9 cellular contexts compared by ENCODE assay signal in the genomic region with DNA sequence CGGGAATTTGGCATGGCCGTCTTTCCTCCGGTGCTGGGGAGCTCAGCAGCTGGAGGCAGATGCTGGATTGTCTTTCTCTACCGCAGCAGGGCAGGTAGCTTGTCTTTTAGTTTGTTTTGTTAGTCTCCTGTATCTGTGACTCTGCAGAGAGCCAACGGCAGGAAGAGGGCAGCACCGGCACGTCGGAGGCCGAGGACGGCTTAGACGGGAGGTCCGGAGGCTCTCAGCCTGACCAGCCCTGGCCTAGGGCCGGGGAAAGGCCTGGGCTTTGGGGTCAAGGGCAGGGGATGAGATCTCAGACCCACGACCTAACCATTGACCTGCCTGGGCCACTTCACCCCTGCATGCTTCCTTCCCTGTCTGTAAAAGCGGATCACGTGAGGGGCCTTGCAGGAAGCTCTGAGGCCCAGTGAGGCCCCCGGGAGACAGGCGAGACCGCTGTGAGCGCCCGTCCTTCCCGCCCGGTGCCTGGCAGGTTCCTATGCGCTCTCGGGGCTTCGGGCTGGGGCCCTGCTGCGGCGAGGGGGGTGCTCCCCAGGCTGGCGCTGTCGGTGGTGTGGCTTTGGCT.
DNase-seq lines count a peak whose midpoint lies in the region; ATAC-seq, FAIRE-seq and TF ChIP-seq lines count a peak whose summit lies in the region.
"Had no signal": no experiment of that assay in that cellular context is flagged by ENCODE, and none has a peak within 500 bp of the region (broad histone marks: within the 10 kb centered on the region; RNA-seq: fewer than 3 reads in every experiment).

No MANE protein-coding gene starts in this region.

- TF ChIP-seq CTCF in GM12878 (IDR thresholded peaks at IDR 0.05 in 2 of 3, conservative IDR thresholded peaks at IDR 0.05 in 1 of 3; ENCODE audit: control insufficient read depth in 2 of 3, extremely low read depth in 1 of 3, insufficient read depth in 1 of 3, low read depth in 3 of 3, low read length in 3 of 3) (peak; percentile 37 to 68 (median 40); a peak in 5 of 6 replicates), kidney epithelial cell (IDR thresholded peaks at IDR 0.05; ENCODE audit: insufficient read depth, low read length, poor library complexity, severe bottlenecking) (peak; percentile 62), thyroid gland (IDR thresholded peaks at IDR 0.05) (peak in 5 of 6 experiments; percentile 36 to 86 (median 47))

- RAD21 ChIA-PET in GM12878 (lab: Charles Lee; ENCODE audit: unreplicated experiment), result interaction anchor here (0.6 to 3.1 kb wide), 4 partner anchors 207 to 513 kb away, joined by 3 to 23 read pairs (median 7); no protein-coding TSS in a partner anchor

- H2AFZ ChIP-seq in GM12878 (ENCODE audit: control insufficient read depth, low read depth, low read length), result peak overlapping the region; percentile 48

- FAIRE-seq in GM12878 (lab: Jason Lieb, UNC), result peak; percentile 13
- FAIRE-seq: A549 had no signal

- BruUV-seq in GM12878 (replicated peaks; lab: Mats Ljungman, UMichigan), result no TSS peak

- H3K4me3 ChIP-seq in GM12878, result no peak overlapping the region
- no peak overlapping the region for H3K4me3 ChIP-seq in kidney epithelial cell (ENCODE audit: low read depth, low read length)
- no peak overlapping the region for H3K4me3 ChIP-seq in thyroid gland (replicated peaks in 1 of 3)
- H3K4me3 ChIP-seq: A549 had no signal

- no peaks in the 10 kb centered on the region for H3K36me3 Mint-ChIP-seq in activated CD4-positive, alpha-beta memory T cell treated with anti-CD3 and anti-CD28 coated beads, Interleukin-2, amount 10 ng/mL, durations not matched to agents 7 days and 5 days (ENCODE audit: low read depth)

- H3K4me3 Mint-ChIP-seq in activated CD4-positive, alpha-beta memory T cell treated with anti-CD3 and anti-CD28 coated beads, Interleukin-2, amount 10 ng/mL, durations not matched to agents 7 days and 5 days, result no peak overlapping the region

- peaks cover 3% of the 10 kb centered on the region for H3K27me3 Mint-ChIP-seq in activated CD4-positive, alpha-beta memory T cell treated with anti-CD3 and anti-CD28 coated beads, Interleukin-2, amount 10 ng/mL, durations not matched to agents 7 days and 5 days

- H3K9ac ChIP-seq in GM12878 (ENCODE audit: control insufficient read depth, insufficient read depth, low read length), result no peak overlapping the region

- no peaks in the 10 kb centered on the region; the same call in 1 of the 2 replicates for H4K20me1 ChIP-seq in GM12878 (ENCODE audit: control insufficient read depth, insufficient read depth)

- SMC1A ChIA-PET in GM12878 (lab: Charles Lee; ENCODE audit: uncharacterized antibody, unreplicated experiment), result interaction anchor here (0.6 to 8.8 kb wide), 5 partner anchors 16 to 215 kb away, joined by 3 to 67 read pairs (median 3); no protein-coding TSS in a partner anchor

- no peak overlapping the region for H3K27ac Mint-ChIP-seq in activated CD4-positive, alpha-beta memory T cell treated with anti-CD3 and anti-CD28 coated beads, Interleukin-2, amount 10 ng/mL, durations not matched to agents 7 days and 5 days

- no peaks in the 10 kb centered on the region for H3K9me3 ChIP-seq in GM12878 (replicated peaks; ENCODE audit: control insufficient read depth, insufficient read depth, low read length)
- H3K9me3 ChIP-seq in thyroid gland, result no peaks in the 10 kb centered on the region
- H3K9me3 ChIP-seq: A549 had no signal

- no peaks in the 10 kb centered on the region for H3K79me2 ChIP-seq in GM12878 (ENCODE audit: control insufficient read depth, insufficient read depth, low read length)

- TF ChIP-seq POLR2A in GM12878 (IDR thresholded peaks at IDR 0.05; ENCODE audit: low read depth, low read length) (no peak), thyroid gland (IDR thresholded peaks at IDR 0.05) (no peak)

- H3K4me1 ChIP-seq in GM12878 (ENCODE audit: control insufficient read depth, insufficient read depth, low read length) (peaks cover 3% of the 10 kb centered on the region; the same call in 1 of the 2 replicates), thyroid gland (peaks cover 0 to 10% of the 10 kb centered on the region in 2 donors)

- intact Hi-C loops in GM12878 (cut with micrococcal nuclease; ENCODE audit: unreplicated experiment), result no loop called here
- intact Hi-C loops in thyroid gland (cut with DNase I), result loop anchor here (5.0 to 10.0 kb wide), 2 partner anchors 213 to 290 kb away; no protein-coding TSS in a partner anchor

- H3K36me3 ChIP-seq in GM12878 (ENCODE audit: control insufficient read depth in 2 of 2, insufficient read depth in 2 of 2, low read length in 1 of 2) (no peaks in the 10 kb centered on the region), kidney epithelial cell (ENCODE audit: control insufficient read depth, insufficient read depth, low read length) (no peaks in the 10 kb centered on the region), thyroid gland (no peaks in the 10 kb centered on the region)

- no peaks in the 10 kb centered on the region for H3K9me3 Mint-ChIP-seq in activated CD4-positive, alpha-beta memory T cell treated with anti-CD3 and anti-CD28 coated beads, Interleukin-2, amount 10 ng/mL, durations not matched to agents 7 days and 5 days

- H3K27ac ChIP-seq in GM12878 (ENCODE audit: control insufficient read depth, insufficient read depth) (no peak overlapping the region), thyroid gland (no peak overlapping the region)
- H3K27ac ChIP-seq: A549 had no signal

- WGBS in GM12878 (ENCODE audit: insufficient coverage, insufficient replicate concordance, low lambda C conversion rate, missing lambda C conversion rate), result 30% methylated on average over 30 of the region's 30 CpGs
- WGBS in thyroid gland, 2 donors, result 47 to 48% methylated on average over 17 to 26 of the region's 30 CpGs

- H3K4me2 ChIP-seq in GM12878 (ENCODE audit: control insufficient read depth, insufficient read depth), result no peak overlapping the region
- H3K4me2 ChIP-seq: A549 had no signal

- peak; percentile 63 for TF ChIP-seq RAD21 in GM12878 (IDR thresholded peaks at IDR 0.05; ENCODE audit: insufficient read depth, low read depth, low read length)

- DNase-seq in SIG-M5 treated with dmso at 0.1 percent for 504 hours (lab: John Stamatoyannopoulos, UW; ENCODE audit: unreplicated experiment) (peak; percentile 11), SIG-M5 (lab: John Stamatoyannopoulos, UW) (no peak), GM12878 (ENCODE audit: low read depth, low spot score) (no peak), kidney epithelial cell (ENCODE audit: low read depth) (no peak), thyroid gland (peak; percentile 48 to 81), activated gamma-delta T cell (lab: John Stamatoyannopoulos, UW) (no peak), NCI-H82 (lab: John Stamatoyannopoulos, UW) (no peak)
- no peak for DNase-seq in activated CD4-positive, alpha-beta memory T cell treated with anti-CD3 and anti-CD28 coated beads, Interleukin-2, amount 10 ng/mL, durations not matched to agents 7 days and 5 days

- CTCF ChIA-PET in GM12878 (lab: Yijun Ruan, JAX), result interaction anchor here (0.7 to 15.4 kb wide), 7 partner anchors 30 to 330 kb away, joined by 3 to 149 read pairs (median 3); partner anchors contain the start of gene FAM53B
- CTCF ChIA-PET in activated CD4-positive, alpha-beta memory T cell treated with anti-CD3 and anti-CD28 coated beads, Interleukin-2, amount 10 ng/mL, durations not matched to agents 7 days and 5 days (lab: Charles Lee), result interaction anchor here (0.7 to 8.1 kb wide), 6 partner anchors 185 to 292 kb away, joined by 3 to 82 read pairs (median 4); no protein-coding TSS in a partner anchor

- peaks cover 4% of the 10 kb centered on the region for H3K4me1 Mint-ChIP-seq in activated CD4-positive, alpha-beta memory T cell treated with anti-CD3 and anti-CD28 coated beads, Interleukin-2, amount 10 ng/mL, durations not matched to agents 7 days and 5 days

- POLR2A ChIA-PET in GM12878 (lab: Charles Lee), result no interaction called here
- POLR2A ChIA-PET in activated CD4-positive, alpha-beta memory T cell treated with anti-CD3 and anti-CD28 coated beads, Interleukin-2, amount 10 ng/mL, durations not matched to agents 7 days and 5 days (lab: Charles Lee), result no interaction called here

- in situ Hi-C loops in GM12878 (cut with MboI), result no loop called here

- ATAC-seq in GM12878, result peak; percentile 38
- ATAC-seq: A549 had no signal

- TF ChIP-seq EP300 in GM12878 (IDR thresholded peaks at IDR 0.05; ENCODE audit: borderline replicate concordance in 1 of 2, control insufficient read depth in 1 of 2, low read depth in 2 of 2, low read length in 2 of 2), result no peak

- no peaks in the 10 kb centered on the region for H3K27me3 ChIP-seq in GM12878 (replicated peaks in 1 of 2; ENCODE audit: control insufficient read depth in 2 of 2, insufficient read depth in 2 of 2, low read length in 1 of 2)
- no peaks in the 10 kb centered on the region for H3K27me3 ChIP-seq in kidney epithelial cell (ENCODE audit: control insufficient read depth, insufficient read depth, low read length)
- H3K27me3 ChIP-seq in thyroid gland, result no peaks in the 10 kb centered on the region

TF ChIP-seq in GM12878, 131 proteins besides CTCF, POLR2A, EP300 and RAD21:
- no peak for TF ChIP-seq TARDBP (IDR thresholded peaks at IDR 0.05; ENCODE audit: borderline replicate concordance)
- peak; percentile 74 for TF ChIP-seq USF1 (IDR thresholded peaks at IDR 0.05; ENCODE audit: borderline replicate concordance, extremely low read length, insufficient read depth, low read depth, low read length)
- TF ChIP-seq MTA2 (IDR thresholded peaks at IDR 0.05; ENCODE audit: low read depth), result no peak
- no peak for TF ChIP-seq NFYA (IDR thresholded peaks at IDR 0.05; ENCODE audit: borderline replicate concordance, low read depth, low read length)
- TF ChIP-seq SMC3 (IDR thresholded peaks at IDR 0.05; ENCODE audit: borderline replicate concordance, low read length), result peak; percentile 48
- peak; percentile 62 to 74; a peak in 3 of 4 replicates for TF ChIP-seq BHLHE40 (IDR thresholded peaks at IDR 0.05; ENCODE audit: borderline replicate concordance in 1 of 2, low read depth in 2 of 2, low read length in 1 of 2)

Comparison
In these comparisons a context has a peak if more than half of its experiments do, and no peak if none do; other contexts are left out.
1. DNase-seq: peak in SIG-M5 treated with dmso at 0.1 percent for 504 hours (single experiment) and thyroid gland (2 of 2); none in SIG-M5 (single experiment), GM12878 (single experiment), kidney epithelial cell (single experiment), activated gamma-delta T cell (single experiment), NCI-H82 (single experiment) and activated CD4-positive, alpha-beta memory T cell treated with anti-CD3 and anti-CD28 coated beads, Interleukin-2, amount 10 ng/mL, durations not matched to agents 7 days and 5 days (single experiment).
2. Peak in every context shown above with its lines, with median percentiles within 50 percentile points of each other: CTCF ChIP-seq.